9 cellular contexts compared by ENCODE assay signal in the genomic region with DNA sequence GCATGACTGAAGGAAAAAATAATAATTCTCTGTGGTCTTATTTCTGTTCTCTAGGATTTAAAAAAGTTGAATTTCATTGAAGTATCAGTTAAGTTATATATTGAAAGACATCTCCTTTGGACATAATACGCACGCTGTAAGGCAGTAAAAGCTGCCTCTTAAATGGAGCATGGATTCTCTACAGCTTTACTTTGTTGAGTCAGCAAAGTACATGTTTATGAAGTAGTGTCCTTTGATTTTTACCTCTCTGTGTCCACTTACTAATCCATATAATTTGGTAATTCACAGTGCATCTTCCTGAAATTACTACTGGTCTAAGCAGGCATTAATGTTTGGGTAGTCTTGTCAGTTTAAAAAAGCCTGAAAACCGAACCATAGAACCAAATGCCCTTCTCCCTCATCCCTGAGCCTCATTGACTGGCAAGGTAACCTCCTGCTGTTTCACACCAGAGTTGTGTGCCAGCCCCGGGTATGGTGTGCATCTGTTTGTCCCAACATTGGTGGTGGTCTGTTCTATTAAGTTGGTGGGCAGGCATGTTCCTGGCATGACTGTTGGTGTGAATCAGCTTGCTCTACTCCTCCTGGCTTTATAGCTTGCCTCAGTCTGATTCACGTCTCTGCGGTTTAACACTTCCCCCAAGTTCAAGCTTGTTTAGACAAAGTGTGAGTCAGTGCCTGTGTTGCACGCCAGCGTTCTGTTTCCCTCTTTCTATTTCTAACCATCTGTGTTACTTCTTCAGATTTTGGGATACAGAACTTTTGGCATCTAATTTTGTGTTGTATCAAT.
DNase-seq lines count a peak whose midpoint lies in the region; ATAC-seq, FAIRE-seq and TF ChIP-seq lines count a peak whose summit lies in the region.
"Had no signal": no experiment of that assay in that cellular context is flagged by ENCODE, and none has a peak within 500 bp of the region (broad histone marks: within the 10 kb centered on the region; RNA-seq: fewer than 3 reads in every experiment).

No MANE protein-coding gene starts in this region.

- peaks cover 48 to 51% of the 10 kb centered on the region in 2 donors for H3K4me1 Mint-ChIP-seq in natural killer cell treated with Interleukin-12 subunit alpha and Interleukin-12 subunit beta and Interleukin-15 and Interleukin-18, amount 100 ng/mL, for 72 hours (ENCODE audit: low read depth in 2 of 2)

- dilution Hi-C loops in endothelial cell of umbilical vein (cut with MboI; ENCODE audit: extremely low pct_ligation_motif_present, low sequenced_read_pairs): no loop called here

- CTCF ChIA-PET in endothelial cell of umbilical vein (lab: Charles Lee): interaction anchor here (0.7 to 2.5 kb wide), 9 partner anchors 16 to 727 kb away, joined by 3 to 24 read pairs (median 4); a partner anchor contains a TSS

- DNase-seq in Kasumi-1 (lab: John Stamatoyannopoulos, UW) (peak; percentile 84 to 92), endothelial cell of umbilical vein (ENCODE audit: low read depth, low spot score) (peak; percentile 98), NCI-H1417 (lab: John Stamatoyannopoulos, UW) (no peak), MM.1S (no peak)
- peak; percentile 50 to 60 for DNase-seq in activated CD8-positive, alpha-beta memory T cell treated with anti-CD3 and anti-CD28 coated beads for 4 hours (ENCODE audit: low read depth in 2 of 2)
- peak; percentile 89 for DNase-seq in natural killer cell treated with Interleukin-12 subunit alpha and Interleukin-12 subunit beta and Interleukin-15 and Interleukin-18, amount 100 ng/mL, for 72 hours (ENCODE audit: low spot score)
- DNase-seq in stimulated activated naive CD4-positive, alpha-beta T cell (lab: John Stamatoyannopoulos, UW): peak; percentile 3 to 48 (median 24)

- peaks cover 2 to 7% of the 10 kb centered on the region in 2 experiments for H3K36me3 ChIP-seq in endothelial cell of umbilical vein (ENCODE audit: control insufficient read depth in 2 of 2, extremely low read depth in 1 of 2, insufficient read depth in 2 of 2, low read length in 2 of 2)
- no peaks in the 10 kb centered on the region; the same call in 1 of the 2 replicates for H3K36me3 ChIP-seq in MM.1S (replicated peaks; ENCODE audit: insufficient read depth, low read length)

- intact Hi-C loops in endothelial cell of umbilical vein (cut with micrococcal nuclease): loop anchor here (1.0 to 5.0 kb wide), 5 partner anchors 16 to 386 kb away; a partner anchor contains a TSS

- H3K4me3 Mint-ChIP-seq in natural killer cell treated with Interleukin-12 subunit alpha and Interleukin-12 subunit beta and Interleukin-15 and Interleukin-18, amount 100 ng/mL, for 72 hours: peak overlapping the region; percentile 76

- peak overlapping the region in 1 of 2 donors; percentile 89 for H3K27ac Mint-ChIP-seq in natural killer cell treated with Interleukin-12 subunit alpha and Interleukin-12 subunit beta and Interleukin-15 and Interleukin-18, amount 100 ng/mL, for 72 hours

- no peaks in the 10 kb centered on the region for H3K9me1 ChIP-seq in endothelial cell of umbilical vein (replicated peaks; ENCODE audit: control insufficient read depth, extremely low read depth, insufficient read depth, low read length)

- H3K4me1 ChIP-seq in endothelial cell of umbilical vein (ENCODE audit: control insufficient read depth, extremely low read depth, insufficient read depth, low read length) (peaks cover 37% of the 10 kb centered on the region), MM.1S (ENCODE audit: low read length) (no peaks in the 10 kb centered on the region)

- H3K4me3 ChIP-seq in endothelial cell of umbilical vein (replicated peaks in 1 of 3; ENCODE audit: insufficient read depth in 1 of 3, low read depth in 1 of 3, low read length in 3 of 3): peak overlapping the region in 1 of 3 experiments; percentile 20
- no peak overlapping the region for H3K4me3 ChIP-seq in MM.1S (ENCODE audit: low read length)
- H3K4me3 ChIP-seq: SK-N-MC had no signal

- H3F3A ChIP-seq in MM.1S (ENCODE audit: insufficient read depth, low read length): no peaks in the 10 kb centered on the region

- TSS peak; percentile 89 for BruUV-seq in endothelial cell of umbilical vein (replicated peaks; lab: Mats Ljungman, UMichigan)

- H3K4me2 ChIP-seq in endothelial cell of umbilical vein (ENCODE audit: insufficient read depth, low read length) (peak overlapping the region; percentile 86), MM.1S (ENCODE audit: low read depth, low read length) (no peak overlapping the region)

- H3K27me3 Mint-ChIP-seq in natural killer cell treated with Interleukin-12 subunit alpha and Interleukin-12 subunit beta and Interleukin-15 and Interleukin-18, amount 100 ng/mL, for 72 hours: no peaks in the 10 kb centered on the region

- peaks cover 10% of the 10 kb centered on the region for H3K9me3 Mint-ChIP-seq in natural killer cell treated with Interleukin-12 subunit alpha and Interleukin-12 subunit beta and Interleukin-15 and Interleukin-18, amount 100 ng/mL, for 72 hours

- H3K9ac ChIP-seq in endothelial cell of umbilical vein (replicated peaks; ENCODE audit: extremely low read depth, insufficient read depth, low read length) (peak overlapping the region; percentile 88), MM.1S (ENCODE audit: low read length) (no peak overlapping the region)

- H3K27me3 ChIP-seq in endothelial cell of umbilical vein (ENCODE audit: control insufficient read depth in 2 of 2, insufficient read depth in 2 of 2, low read length in 2 of 2) (no peaks in the 10 kb centered on the region), MM.1S (replicated peaks; ENCODE audit: insufficient read depth, low read length) (no peaks in the 10 kb centered on the region)

- peak; percentile 69 for ATAC-seq in GM18909 (IDR thresholded peaks at IDR 0.05; ENCODE audit: poor library complexity, unreplicated experiment)
- ATAC-seq in natural killer cell treated with Interleukin-12 subunit alpha and Interleukin-12 subunit beta and Interleukin-15 and Interleukin-18, amount 100 ng/mL, for 72 hours: peak; percentile 98 to 99

- POLR2A ChIA-PET in endothelial cell of umbilical vein (lab: Charles Lee): interaction anchor here (0.9 to 1.4 kb wide), 3 partner anchors 9 to 80 kb away, joined by 3 to 6 read pairs (median 6); no protein-coding TSS in a partner anchor

- H3K27ac ChIP-seq in endothelial cell of umbilical vein (ENCODE audit: insufficient read depth, low read depth, low read length) (peak overlapping the region; percentile 97), MM.1S (ENCODE audit: low read length) (no peak overlapping the region)
- H3K27ac ChIP-seq: SK-N-MC had no signal

- peaks cover 37% of the 10 kb centered on the region for H3K79me2 ChIP-seq in endothelial cell of umbilical vein (ENCODE audit: control insufficient read depth, insufficient read depth, low read length)
- H3K79me2 ChIP-seq in MM.1S (ENCODE audit: low read length): peaks cover 13% of the 10 kb centered on the region

- H4K20me1 ChIP-seq in endothelial cell of umbilical vein (replicated peaks; ENCODE audit: control insufficient read depth, extremely low read depth, insufficient read depth, low read length) (no peaks in the 10 kb centered on the region), MM.1S (ENCODE audit: insufficient read depth, low read length) (no peaks in the 10 kb centered on the region)

- H3K9me2 ChIP-seq in MM.1S (replicated peaks; ENCODE audit: insufficient read depth, low read length): no peaks in the 10 kb centered on the region

- H3K36me3 Mint-ChIP-seq in natural killer cell treated with Interleukin-12 subunit alpha and Interleukin-12 subunit beta and Interleukin-15 and Interleukin-18, amount 100 ng/mL, for 72 hours: peaks cover 49% of the 10 kb centered on the region

- no peaks in the 10 kb centered on the region for H3K9me3 ChIP-seq in endothelial cell of umbilical vein (replicated peaks; ENCODE audit: control insufficient read depth, insufficient read depth, low read length)
- no peaks in the 10 kb centered on the region for H3K9me3 ChIP-seq in MM.1S (replicated peaks; ENCODE audit: insufficient read depth, low read length)

- peak; percentile 46 for TF ChIP-seq POLR2A in endothelial cell of umbilical vein (IDR thresholded peaks at IDR 0.05; ENCODE audit: low read depth, low read length)

- peak; percentile 97 for FAIRE-seq in endothelial cell of umbilical vein (lab: Jason Lieb, UNC)

- TF ChIP-seq CTCF in endothelial cell of umbilical vein (IDR thresholded peaks at IDR 0.05; ENCODE audit: extremely low read depth in 1 of 2, insufficient read depth in 1 of 2, low read depth in 1 of 2, low read length in 2 of 2) (no peak), MM.1S (IDR thresholded peaks at IDR 0.05; ENCODE audit: low read length) (no peak)

- H2AFZ ChIP-seq in endothelial cell of umbilical vein (ENCODE audit: low read depth, low read length): no peak overlapping the region
- no peak overlapping the region for H2AFZ ChIP-seq in MM.1S (ENCODE audit: low read length)

TF ChIP-seq in endothelial cell of umbilical vein, 7 proteins besides CTCF, POLR2A, EP300 and RAD21:
- TF ChIP-seq POLR2AphosphoS5 (IDR thresholded peaks at IDR 0.05; ENCODE audit: insufficient read depth, low read depth, low read length) (peak; percentile 96), FOS (IDR thresholded peaks at IDR 0.05; ENCODE audit: borderline replicate concordance, insufficient read depth, low read length) (peak; percentile 99), MYC (IDR thresholded peaks at IDR 0.05; ENCODE audit: low read depth, low read length) (peak; percentile 83), JUN (IDR thresholded peaks at IDR 0.05; ENCODE audit: borderline replicate concordance, insufficient read depth, insufficient read length, low read depth) (peak; percentile 98), GATA2 (IDR thresholded peaks at IDR 0.05; ENCODE audit: insufficient read depth, insufficient read length, low read depth, low read length) (peak; percentile 40), EZH2 (IDR thresholded peaks at IDR 0.05; ENCODE audit: borderline replicate concordance, low read depth, low read length, severe bottlenecking) (no peak)
- TF ChIP-seq, protein P1, sequence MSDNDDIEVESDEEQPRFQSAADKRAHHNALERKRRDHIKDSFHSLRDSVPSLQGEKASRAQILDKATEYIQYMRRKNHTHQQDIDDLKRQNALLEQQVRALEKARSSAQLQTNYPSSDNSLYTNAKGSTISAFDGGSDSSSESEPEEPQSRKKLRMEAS (IDR thresholded peaks at IDR 0.05; ENCODE audit: insufficient read depth, insufficient read length): no peak
TF ChIP-seq in endothelial cell of umbilical vein: peak in this region for 5.

Comparison
In these comparisons a context has a peak if more than half of its experiments do, and no peak if none do; other contexts are left out.
1. DNase-seq: peak in Kasumi-1 (2 of 2), activated CD8-positive, alpha-beta memory T cell treated with anti-CD3 and anti-CD28 coated beads for 4 hours (2 of 2), endothelial cell of umbilical vein (single experiment), natural killer cell treated with Interleukin-12 subunit alpha and Interleukin-12 subunit beta and Interleukin-15 and Interleukin-18, amount 100 ng/mL, for 72 hours (single experiment) and stimulated activated naive CD4-positive, alpha-beta T cell (6 of 6); none in NCI-H1417 (0 of 3) and MM.1S (single experiment).